ENCODE assay signal across 9 cellular contexts in genomic region chr1:112391603-112391940, GRCh38. TPM values are rescaled to one million over a fixed set of nuclear protein-coding genes. Genes with fewer than 3 reads are reported as not detected.
DNase-seq lines count a peak whose midpoint lies in the region; FAIRE-seq and TF ChIP-seq lines count a peak whose summit lies in the region.
"Had no signal": no experiment of that assay in that cellular context is flagged by ENCODE, and none has a peak within 500 bp of the region (broad histone marks: within the 10 kb centered on the region; RNA-seq: fewer than 3 reads in every experiment).

No MANE protein-coding gene starts in this region.

- H3K27ac ChIP-seq in right atrium auricular region (peak overlapping the region; percentile 77 to 90), duodenal mucosa (ENCODE audit: low read depth, low read length) (no peak overlapping the region), muscle layer of duodenum (ENCODE audit: low read length) (peak overlapping the region; percentile 91), vagina (peak overlapping the region; percentile 96), SJCRH30 (no peak overlapping the region)

- TF ChIP-seq POLR2A in vagina (IDR thresholded peaks at IDR 0.05): no peak
- TF ChIP-seq POLR2A in H54 (IDR thresholded peaks at IDR 0.05; ENCODE audit: low read depth, low read length): no peak
- no peak for TF ChIP-seq POLR2A in GM12892 (IDR thresholded peaks at IDR 0.05; ENCODE audit: low read depth, low read length)

- H3K27me3 ChIP-seq in right atrium auricular region (no peaks in the 10 kb centered on the region), duodenal mucosa (ENCODE audit: control insufficient read depth in 1 of 2, insufficient read depth in 2 of 2, low read length in 2 of 2) (no peaks in the 10 kb centered on the region), muscle layer of duodenum (ENCODE audit: low read depth, low read length) (no peaks in the 10 kb centered on the region), vagina (no peaks in the 10 kb centered on the region), SJCRH30 (0 out of 2 replicates have a peak, but pooled peaks cover 2% of the 10 kb centered on the region)

- H3K9ac ChIP-seq in duodenal mucosa (ENCODE audit: low read depth in 1 of 2, low read length in 2 of 2): peak overlapping the region in 1 of 2 donors; percentile 48

- FAIRE-seq in H54 (lab: Jason Lieb, UNC): no peak
- no peak for FAIRE-seq in GM12892 (lab: Jason Lieb, UNC)

- H3K4me1 ChIP-seq in right atrium auricular region: peaks cover 0 to 29% of the 10 kb centered on the region in 2 donors
- peaks cover 25 to 28% of the 10 kb centered on the region in 2 donors for H3K4me1 ChIP-seq in duodenal mucosa (ENCODE audit: control insufficient read depth in 1 of 2, insufficient read depth in 2 of 2, low read length in 2 of 2)
- H3K4me1 ChIP-seq in muscle layer of duodenum (ENCODE audit: control insufficient read depth in 1 of 2, insufficient read depth in 2 of 2, low read length in 2 of 2): peaks cover 24 to 26% of the 10 kb centered on the region in 2 donors
- H3K4me1 ChIP-seq in vagina: peaks cover 44% of the 10 kb centered on the region
- H3K4me1 ChIP-seq in SJCRH30: peaks cover 11% of the 10 kb centered on the region

- intact Hi-C loops in cardiac septum (cut with DNase I) (loop anchor here (1.0 to 10.0 kb wide), 5 partner anchors 75 to 413 kb away; partner anchors contain the start of genes CAPZA1, MOV10, PPM1J and ST7L), vagina (cut with DNase I) (loop anchor here (5.0 kb wide), 1 partner anchor 316 kb away; the partner anchor contains the start of gene RHOC)

- H3K9me3 ChIP-seq in right atrium auricular region (no peaks in the 10 kb centered on the region), duodenal mucosa (ENCODE audit: control insufficient read depth in 1 of 2, low read length in 2 of 2) (no peaks in the 10 kb centered on the region), muscle layer of duodenum (ENCODE audit: control insufficient read depth in 1 of 2, low read length in 2 of 2) (no peaks in the 10 kb centered on the region), vagina (no peaks in the 10 kb centered on the region), SJCRH30 (replicated peaks) (no peaks in the 10 kb centered on the region)

- peak overlapping the region; percentile 35 to 46 for H3K4me3 ChIP-seq in right atrium auricular region
- peak overlapping the region; percentile 58 to 76 for H3K4me3 ChIP-seq in duodenal mucosa (ENCODE audit: low read depth in 1 of 2, low read length in 2 of 2)
- H3K4me3 ChIP-seq in muscle layer of duodenum (ENCODE audit: low read depth in 1 of 2, low read length in 2 of 2): peak overlapping the region; percentile 62 to 81
- peak overlapping the region; percentile 41 to 47 for H3K4me3 ChIP-seq in vagina
- H3K4me3 ChIP-seq in SJCRH30: no peak overlapping the region

- TF ChIP-seq CTCF in right atrium auricular region (IDR thresholded peaks at IDR 0.05) (no peak), vagina (IDR thresholded peaks at IDR 0.05) (no peak)

- H3K36me3 ChIP-seq in right atrium auricular region (no peaks in the 10 kb centered on the region), duodenal mucosa (ENCODE audit: control insufficient read depth in 1 of 2, insufficient read depth in 2 of 2, low read length in 2 of 2) (no peaks in the 10 kb centered on the region), muscle layer of duodenum (ENCODE audit: control insufficient read depth in 1 of 2, insufficient read depth in 2 of 2, low read length in 2 of 2) (peaks cover 0 to 4% of the 10 kb centered on the region in 2 donors), vagina (no peaks in the 10 kb centered on the region), SJCRH30 (no peaks in the 10 kb centered on the region)

- no peak for DNase-seq in right atrium auricular region (ENCODE audit: low spot score)
- DNase-seq in cardiac septum (ENCODE audit: low spot score): no peak
- no peak for DNase-seq in vagina (ENCODE audit: extremely low spot score in 2 of 2)
- no peak for DNase-seq in H54 (ENCODE audit: insufficient read length, low spot score)
- DNase-seq in SJCRH30: no peak
- DNase-seq in GM12892 (ENCODE audit: insufficient read length): no peak
- DNase-seq: effector CD4-positive, alpha-beta T cell had no signal

RNA-seq across cellular contexts. Expression of gene CTTNBP2NL, which starts 4.4 kb away (rescaled TPM):
- 10 to 100 TPM; 10.2 to 13.4 TPM for total RNA-seq in right atrium auricular region
- total RNA-seq in cardiac septum: 19.1 TPM
- 24.8 TPM for total RNA-seq in vagina
- total RNA-seq in SJCRH30 (2014; rRNA removed; shearing (Covaris generic)): 12.1 and 13.2 TPM in 2 replicates
- polyA plus RNA-seq in GM12892 (2012; ENCODE audit: missing spikeins): 5.8 TPM

Comparison
In these comparisons a context has a peak if more than half of its experiments do, and no peak if none do; other contexts are left out.
1. H3K27ac ChIP-seq: peak in right atrium auricular region (2 of 2), muscle layer of duodenum (single experiment) and vagina (single experiment); none in duodenal mucosa (single experiment) and SJCRH30 (single experiment).